In genomic region chr4:8230033-8230432, GRCh38 we compare ENCODE assay signal across 19 cellular contexts. TPM values are rescaled to one million over a fixed set of nuclear protein-coding genes. Genes with fewer than 3 reads are reported as not detected.
A peak's percentile ranks its signal among the peaks of the same experiment; 100 is the strongest.
DNase-seq lines count a peak whose midpoint lies in the region; ATAC-seq and TF ChIP-seq lines count a peak whose summit lies in the region.
"Had no signal": no experiment of that assay in that cellular context is flagged by ENCODE, and none has a peak within 500 bp of the region (broad histone marks: within the 10 kb centered on the region; RNA-seq: fewer than 3 reads in every experiment).

No MANE protein-coding gene starts in this region.

- TF ChIP-seq CTCF in right atrium auricular region (IDR thresholded peaks at IDR 0.05) (no peak), OCI-LY3 (IDR thresholded peaks at IDR 0.05; ENCODE audit: low read depth, low read length) (no peak), foreskin keratinocyte (conservative IDR thresholded peaks at IDR 0.05) (no peak)

- peak; percentile 25 for DNase-seq in Right ventricle myocardium inferior (ENCODE audit: missing footprints)
- no peak for DNase-seq in right atrium auricular region (ENCODE audit: low spot score)
- DNase-seq in foreskin keratinocyte = no peak
- DNase-seq in AG08396 (ENCODE audit: low spot score) = no peak
- no peak for DNase-seq in DMS53 (lab: John Stamatoyannopoulos, UW)
- no peak for DNase-seq in RPMI8226
- DNase-seq: 8988T, DND-41, Karpas-422, MG63, NCI-H1048, NCI-H1436 treated with DMSO at 0.1 percent for 48 hours, NCI-H2029 treated with DMSO at 0.1 percent for 48 hours, NCI-H2171 had no signal

- no peaks in the 10 kb centered on the region for H3K27me3 ChIP-seq in right atrium auricular region
- H3K27me3 ChIP-seq in OCI-LY3 (ENCODE audit: low read depth, low read length) = no peaks in the 10 kb centered on the region
- no peaks in the 10 kb centered on the region for H3K27me3 ChIP-seq in foreskin keratinocyte
- no peaks in the 10 kb centered on the region for H3K27me3 ChIP-seq in thymus (ENCODE audit: control insufficient read depth, insufficient read depth)
- H3K27me3 ChIP-seq: MG63 had no signal

- intact Hi-C loops in Right ventricle myocardium inferior (cut with DNase I) = no loop called here

- peaks cover 0 to 17% of the 10 kb centered on the region in 2 donors for H3K4me1 ChIP-seq in right atrium auricular region
- peaks cover 42% of the 10 kb centered on the region for H3K4me1 ChIP-seq in OCI-LY3 (ENCODE audit: low read length)
- H3K4me1 ChIP-seq in foreskin keratinocyte = no peaks in the 10 kb centered on the region
- H3K4me1 ChIP-seq in thymus (ENCODE audit: control insufficient read depth, insufficient read depth, low read length) = peaks cover 67% of the 10 kb centered on the region

- H3K4me2 ChIP-seq in OCI-LY3 (ENCODE audit: low read length) = peak overlapping the region; percentile 54

- H3K79me2 ChIP-seq in OCI-LY3 (ENCODE audit: low read length) = peaks cover 10% of the 10 kb centered on the region

- H3K4me3 ChIP-seq in right atrium auricular region = no peak overlapping the region
- no peak overlapping the region for H3K4me3 ChIP-seq in OCI-LY3 (ENCODE audit: low read length)
- peak overlapping the region; percentile 57 for H3K4me3 ChIP-seq in thymus (ENCODE audit: low read length)
- H3K4me3 ChIP-seq: MG63 had no signal

- ATAC-seq in Right ventricle myocardium inferior (no peak), foreskin keratinocyte (no peak)

- H3K9me3 ChIP-seq in right atrium auricular region = no peaks in the 10 kb centered on the region
- H3K9me3 ChIP-seq in OCI-LY3 (ENCODE audit: insufficient read depth, low read length) = no peaks in the 10 kb centered on the region
- H3K9me3 ChIP-seq in thymus (ENCODE audit: control insufficient read depth) = peaks cover 8% of the 10 kb centered on the region
- H3K9me3 ChIP-seq: MG63 had no signal

- WGBS in thymus = 94% methylated on average over 11 of the region's 11 CpGs

- H3K27ac ChIP-seq in right atrium auricular region (no peak overlapping the region), OCI-LY3 (ENCODE audit: low read length) (peak overlapping the region; percentile 33), foreskin keratinocyte (peak overlapping the region; percentile 52), thymus (ENCODE audit: low read depth) (peak overlapping the region; percentile 72)

- H2AFZ ChIP-seq in OCI-LY3 (ENCODE audit: low read depth, low read length) = no peak overlapping the region

- H3K36me3 ChIP-seq in right atrium auricular region = peaks cover 8% of the 10 kb centered on the region
- H3K36me3 ChIP-seq in OCI-LY3 (replicated peaks; ENCODE audit: low read depth, low read length) = peaks cover 19% of the 10 kb centered on the region
- H3K36me3 ChIP-seq in thymus (ENCODE audit: control insufficient read depth, insufficient read depth) = peaks cover 65% of the 10 kb centered on the region
- H3K36me3 ChIP-seq: MG63 had no signal

- no peak overlapping the region; the same call in 1 of the 2 replicates for H3K9ac ChIP-seq in OCI-LY3 (ENCODE audit: low read length)

- H4K20me1 ChIP-seq in OCI-LY3 (ENCODE audit: insufficient read depth, low read length) = no peaks in the 10 kb centered on the region

RNA-seq across cellular contexts. Expression of gene SH3TC1, which starts 30.9 kb away (rescaled TPM):
- total RNA-seq in Right ventricle myocardium inferior = 11.2 TPM
- 10 to 100 TPM in 1 of 2 donors, 1 to 10 TPM in 1; 8.9 to 13.9 TPM for total RNA-seq in right atrium auricular region
- total RNA-seq in foreskin keratinocyte = 18.7 and 30.1 TPM in 2 replicates
- polyA plus RNA-seq in foreskin keratinocyte = 11.2 and 16.7 TPM in 2 replicates
- 114 TPM for polyA plus RNA-seq in thymus

RNA-seq across cellular contexts. Expression of gene HTRA3, which starts 39.5 kb away (rescaled TPM):
- total RNA-seq in Right ventricle myocardium inferior = 131 TPM
- 100 to 1,000 TPM in 1 of 2 donors, 10 to 100 TPM in 1; 33.8 to 124 TPM for total RNA-seq in right atrium auricular region
- total RNA-seq in foreskin keratinocyte = not detected in 2 replicates
- not detected in 2 replicates for polyA plus RNA-seq in foreskin keratinocyte
- 2.1 TPM for polyA plus RNA-seq in thymus
- total RNA-seq: NCI-H460; OCI-LY7; T-helper 1 cell treated with Interleukin-12 subunit alpha and Interleukin-12 subunit beta and Interleukin-4 antibody, amounts not matched to agents 30 ng/mL and 1 ng/mL, for 36 hours had no signal

Comparison
In these comparisons a context has a peak if more than half of its experiments do, and no peak if none do; other contexts are left out.
1. H3K27ac ChIP-seq: peak in OCI-LY3 (single experiment), foreskin keratinocyte (single experiment) and thymus (single experiment); none in right atrium auricular region (0 of 2).
2. RNA of gene HTRA3, which starts 39.5 kb away (total RNA-seq): 131 TPM in Right ventricle myocardium inferior (single experiment) and 33.8 to 124 TPM in right atrium auricular region; not detected in foreskin keratinocyte; every median in the first group is over 10 times any median in the second.